15 cellular contexts compared by ENCODE assay signal in genomic region chr21:42321845-42322244, GRCh38. TPM values are rescaled to one million over a fixed set of nuclear protein-coding genes. Genes with fewer than 3 reads are reported as not detected.
DNase-seq lines count a peak whose midpoint lies in the region; ATAC-seq and TF ChIP-seq lines count a peak whose summit lies in the region.
"Had no signal": no experiment of that assay in that cellular context is flagged by ENCODE, and none has a peak within 500 bp of the region (broad histone marks: within the 10 kb centered on the region; RNA-seq: fewer than 3 reads in every experiment).

No MANE protein-coding gene starts in this region.

- TF ChIP-seq CTCF in sigmoid colon (IDR thresholded peaks at IDR 0.05) (no peak), gastroesophageal sphincter (IDR thresholded peaks at IDR 0.05) (no peak)

- H3K27ac ChIP-seq in mesenchymal stem cell (ENCODE audit: low read length, poor library complexity, severe bottlenecking), result no peak overlapping the region
- no peak overlapping the region for H3K27ac ChIP-seq in sigmoid colon
- H3K27ac ChIP-seq in gastroesophageal sphincter, result no peak overlapping the region
- H3K27ac ChIP-seq: GM23248 had no signal

- WGBS in mesenchymal stem cell, result 63% methylated on average over 4 of the region's 4 CpGs
- WGBS in sigmoid colon, 2 donors, result 91 to 93% methylated on average over 4 of the region's 4 CpGs
- WGBS in gastroesophageal sphincter (ENCODE audit: low coverage in 1 of 2), 2 donors, result 90 to 96% methylated on average over 4 of the region's 4 CpGs

- peak overlapping the region; percentile 58 for H4K91ac ChIP-seq in mesenchymal stem cell (ENCODE audit: low read length)

- no peaks in the 10 kb centered on the region for H3K79me1 ChIP-seq in mesenchymal stem cell (replicated peaks; ENCODE audit: low read length, poor library complexity, severe bottlenecking)

- intact Hi-C loops in sigmoid colon (cut with DNase I), result no loop called here

- H3K14ac ChIP-seq in mesenchymal stem cell (ENCODE audit: low read length in 2 of 2), result no peak overlapping the region

- H2BK12ac ChIP-seq in mesenchymal stem cell (ENCODE audit: low read length in 2 of 2), result no peak overlapping the region

- H2BK5ac ChIP-seq in mesenchymal stem cell (ENCODE audit: low read depth, low read length, poor library complexity, severe bottlenecking), result no peak overlapping the region

- H2BK15ac ChIP-seq in mesenchymal stem cell (ENCODE audit: low read depth, poor library complexity, severe bottlenecking), result no peak overlapping the region

- TF ChIP-seq EP300 in sigmoid colon (IDR thresholded peaks at IDR 0.05), result no peak
- TF ChIP-seq EP300 in gastroesophageal sphincter (IDR thresholded peaks at IDR 0.05), result no peak

- ATAC-seq in GM18498 (IDR thresholded peaks at IDR 0.05; ENCODE audit: unreplicated experiment) (no peak), gastroesophageal sphincter (no peak)

- peak; percentile 3 to 5 for DNase-seq in activated T-cell treated with anti-CD3 and anti-CD28 coated beads, Interleukin-2, amount 50 U/mL, for 48 hours
- no peak for DNase-seq in activated T-cell treated with anti-CD3 and anti-CD28 coated beads, Interleukin-2, amount 50 U/mL, for 1 hour
- DNase-seq in mesenchymal stem cell, result no peak
- DNase-seq in sigmoid colon, result peak; percentile 35
- no peak for DNase-seq in NCI-H2081 treated with DMSO at 0.1 percent for 48 hours (lab: John Stamatoyannopoulos, UW)
- DNase-seq: 8988T; AML-193; CD8-positive, alpha-beta memory T cell; DMS53; GF-D8; GM23248 had no signal

- no peak overlapping the region for H3K4ac ChIP-seq in mesenchymal stem cell (ENCODE audit: low read depth in 1 of 2, low read length in 2 of 2)

- no peaks in the 10 kb centered on the region for H3K9me3 ChIP-seq in mesenchymal stem cell (ENCODE audit: control insufficient read depth, low read length)
- no peaks in the 10 kb centered on the region for H3K9me3 ChIP-seq in sigmoid colon
- no peaks in the 10 kb centered on the region for H3K9me3 ChIP-seq in gastroesophageal sphincter

- H3K4me1 ChIP-seq in mesenchymal stem cell (ENCODE audit: control insufficient read depth, insufficient read depth, low read depth, low read length) (peaks cover 27% of the 10 kb centered on the region), sigmoid colon (no peaks in the 10 kb centered on the region), gastroesophageal sphincter (no peaks in the 10 kb centered on the region)

- no peak overlapping the region for H3K18ac ChIP-seq in mesenchymal stem cell (ENCODE audit: low read depth in 1 of 2, low read length in 2 of 2)

- H3K4me3 ChIP-seq in mesenchymal stem cell (ENCODE audit: insufficient read depth in 1 of 2, low read depth in 1 of 2, low read length in 2 of 2) (no peak overlapping the region), sigmoid colon (no peak overlapping the region), gastroesophageal sphincter (no peak overlapping the region)
- H3K4me3 ChIP-seq: BLaER1, GM23248 had no signal

- H2AK5ac ChIP-seq in mesenchymal stem cell (ENCODE audit: low read length, severe bottlenecking), result peak overlapping the region; percentile 33

- TF ChIP-seq POLR2A in sigmoid colon (IDR thresholded peaks at IDR 0.05) (no peak), gastroesophageal sphincter (IDR thresholded peaks at IDR 0.05) (no peak)

- no peak overlapping the region for H2BK120ac ChIP-seq in mesenchymal stem cell (ENCODE audit: low read depth, low read length)

- H3K36me3 ChIP-seq in mesenchymal stem cell (ENCODE audit: control insufficient read depth in 1 of 2, insufficient read depth in 2 of 2, low read depth in 1 of 2, low read length in 2 of 2), result peaks cover 0 to 2% of the 10 kb centered on the region in 2 experiments
- H3K36me3 ChIP-seq in sigmoid colon, result no peaks in the 10 kb centered on the region
- no peaks in the 10 kb centered on the region for H3K36me3 ChIP-seq in gastroesophageal sphincter
- H3K36me3 ChIP-seq: BLaER1 had no signal

- no peak overlapping the region for H2AFZ ChIP-seq in mesenchymal stem cell (ENCODE audit: low read depth, low read length)
- H2AFZ ChIP-seq: GM23248 had no signal

- no peak overlapping the region for H3K23ac ChIP-seq in mesenchymal stem cell (ENCODE audit: low read length in 2 of 2)

- H3K4me2 ChIP-seq in mesenchymal stem cell (ENCODE audit: low read length, poor library complexity, severe bottlenecking), result no peak overlapping the region
- H3K4me2 ChIP-seq: BLaER1 had no signal

- no peak overlapping the region for H3K9ac ChIP-seq in mesenchymal stem cell (ENCODE audit: low read length)
- H3K9ac ChIP-seq: BLaER1, GM23248 had no signal

- H4K8ac ChIP-seq in mesenchymal stem cell (ENCODE audit: low read length), result no peak overlapping the region

- H3K27me3 ChIP-seq in mesenchymal stem cell (ENCODE audit: control insufficient read depth in 1 of 2, insufficient read depth in 1 of 2, low read length in 2 of 2) (peaks cover 0 to 48% of the 10 kb centered on the region in 2 experiments), sigmoid colon (peaks cover 3 to 22% (median 4%) of the 10 kb centered on the region in 3 donors), gastroesophageal sphincter (peaks cover 29% of the 10 kb centered on the region)
- H3K27me3 ChIP-seq: BLaER1 had no signal

RNA-seq across cellular contexts. Expression of gene TFF3, which starts 6.6 kb away (rescaled TPM):
- not detected for polyA plus RNA-seq in mesenchymal stem cell (2013, experiment 1 of 2)
- not detected for polyA plus RNA-seq in mesenchymal stem cell (2013, experiment 2 of 2)
- 10 to 100 TPM; 14.3 to 45.1 (median 23.7) TPM for total RNA-seq in sigmoid colon
- polyA plus RNA-seq in sigmoid colon, result 1,000 to 10,000 TPM; 1,800 to 7,065 (median 3,772) TPM
- total RNA-seq in gastroesophageal sphincter, result 10 to 100 TPM in 2 of 4 donors, 1 to 10 TPM in 2; 6.4 to 18.2 (median 10.5) TPM
- total RNA-seq: CD8-positive, alpha-beta memory T cell; GM23248 had no signal
- polyA plus RNA-seq: CD8-positive, alpha-beta memory T cell; GM23248 had no signal

RNA-seq across cellular contexts. Expression of gene TFF2, which starts 28.9 kb away (rescaled TPM):
- polyA plus RNA-seq in mesenchymal stem cell (2013, experiment 1 of 2), result not detected
- polyA plus RNA-seq in mesenchymal stem cell (2013, experiment 2 of 2), result not detected
- total RNA-seq in sigmoid colon (not detected), gastroesophageal sphincter (not detected)
- polyA plus RNA-seq in sigmoid colon, result 10 to 100 TPM in 1 of 3 donors, 1 to 10 TPM in 2; 1.5 to 23.4 (median 3.0) TPM
- total RNA-seq: CD8-positive, alpha-beta memory T cell; GM23248; H7 had no signal
- polyA plus RNA-seq: CD8-positive, alpha-beta memory T cell; GM23248 had no signal

RNA-seq across cellular contexts. Expression of gene TFF1, which starts 44.5 kb away (rescaled TPM):
- polyA plus RNA-seq in mesenchymal stem cell (2013, experiment 1 of 2), result not detected
- not detected for polyA plus RNA-seq in mesenchymal stem cell (2013, experiment 2 of 2)
- total RNA-seq in sigmoid colon (1 to 10 TPM in 1 of 4 donors, not detected in 3; 1.1 TPM), gastroesophageal sphincter (not detected)
- polyA plus RNA-seq in sigmoid colon, result 100 to 1,000 TPM; 414 to 706 (median 493) TPM
- total RNA-seq: CD8-positive, alpha-beta memory T cell; GM23248; H7 had no signal
- polyA plus RNA-seq: CD8-positive, alpha-beta memory T cell; GM23248 had no signal

Comparison
In these comparisons a context has a peak if more than half of its experiments do, and no peak if none do; other contexts are left out.
1. DNase-seq: peak in activated T-cell treated with anti-CD3 and anti-CD28 coated beads, Interleukin-2, amount 50 U/mL, for 48 hours (2 of 2) and sigmoid colon (single experiment); none in activated T-cell treated with anti-CD3 and anti-CD28 coated beads, Interleukin-2, amount 50 U/mL, for 1 hour (single experiment), mesenchymal stem cell (single experiment) and NCI-H2081 treated with DMSO at 0.1 percent for 48 hours (single experiment).